In genomic region chr1:15402809-15403450, GRCh38 we compare ENCODE assay signal across 1 cellular context.
TF ChIP-seq lines count a peak whose summit lies in the region.

No MANE protein-coding gene starts in this region.

TF ChIP-seq in HepG2, 621 proteins besides CTCF, POLR2A, EP300 and RAD21:
- TF ChIP-seq ZBTB40 (IDR thresholded peaks at IDR 0.05): peak; percentile 44; the same call in 1 of the 2 replicates
- peak; percentile 93 for TF ChIP-seq ZBTB40 (CRISPR knock-in tag; IDR thresholded peaks at IDR 0.05)
- TF ChIP-seq YY1 (IDR thresholded peaks at IDR 0.05; ENCODE audit: insufficient read depth, insufficient replicate concordance, low read depth, low read length): no peak
- TF ChIP-seq ZNF564 (CRISPR knock-in tag; IDR thresholded peaks at IDR 0.05): no peak
- TF ChIP-seq ZNF782 (CRISPR knock-in tag; IDR thresholded peaks at IDR 0.05; ENCODE audit: borderline replicate concordance): no peak
- no peak for TF ChIP-seq ZFP90 (CRISPR knock-in tag; IDR thresholded peaks at IDR 0.05; ENCODE audit: borderline replicate concordance)
TF ChIP-seq in HepG2: peak in this region for 1.
